2 cellular contexts compared by ENCODE assay signal in the genomic region with DNA sequence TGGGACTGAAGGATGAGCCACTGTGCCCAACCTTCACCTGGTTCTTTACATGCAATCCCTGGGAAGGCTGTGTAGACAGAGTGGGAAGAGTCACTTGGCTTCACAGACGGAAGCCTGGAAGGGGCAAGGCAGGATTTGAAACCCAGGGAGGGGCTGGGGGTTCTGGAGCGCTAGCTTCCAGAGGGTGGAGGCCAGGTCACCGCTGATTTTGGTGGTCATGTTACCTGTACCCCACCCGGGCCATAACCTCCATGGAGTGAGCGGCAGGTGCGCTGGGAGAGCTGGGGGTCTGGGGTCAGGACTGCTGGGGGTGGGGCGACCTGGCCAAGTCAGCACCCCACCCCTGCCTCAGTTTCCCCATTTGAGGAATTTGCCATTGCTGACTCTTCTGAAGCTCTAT.
TF ChIP-seq lines count a peak whose summit lies in the region.

No MANE protein-coding gene starts in this region.

TF ChIP-seq in HCT116, 20 proteins besides CTCF, POLR2A, EP300 and RAD21:
- TF ChIP-seq FOSL1 (IDR thresholded peaks at IDR 0.05; ENCODE audit: low read depth) (no peak), YY1 (IDR thresholded peaks at IDR 0.05; ENCODE audit: extremely low read depth, insufficient replicate concordance, low read depth, low read length) (no peak), SRF (IDR thresholded peaks at IDR 0.05; ENCODE audit: low read depth) (no peak), SP1 (IDR thresholded peaks at IDR 0.05; ENCODE audit: low read depth) (no peak), CEBPB (IDR thresholded peaks at IDR 0.05; ENCODE audit: low read depth) (no peak), ZNF274 (IDR thresholded peaks at IDR 0.05; ENCODE audit: low read depth, low read length) (no peak), JUND (IDR thresholded peaks at IDR 0.05) (no peak), CBX3 (IDR thresholded peaks at IDR 0.05; ENCODE audit: low read depth) (no peak), ELF1 (IDR thresholded peaks at IDR 0.05; ENCODE audit: borderline replicate concordance, low read depth) (no peak), TCF7L2 (IDR thresholded peaks at IDR 0.05; ENCODE audit: borderline replicate concordance, extremely low read depth, insufficient read depth, insufficient read length) (no peak), EZH2 (IDR thresholded peaks at IDR 0.05) (no peak)
- TF ChIP-seq, protein P1, sequence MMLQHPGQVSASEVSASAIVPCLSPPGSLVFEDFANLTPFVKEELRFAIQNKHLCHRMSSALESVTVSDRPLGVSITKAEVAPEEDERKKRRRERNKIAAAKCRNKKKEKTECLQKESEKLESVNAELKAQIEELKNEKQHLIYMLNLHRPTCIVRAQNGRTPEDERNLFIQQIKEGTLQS (IDR thresholded peaks at IDR 0.05), result no peak
- TF ChIP-seq, protein P2, sequence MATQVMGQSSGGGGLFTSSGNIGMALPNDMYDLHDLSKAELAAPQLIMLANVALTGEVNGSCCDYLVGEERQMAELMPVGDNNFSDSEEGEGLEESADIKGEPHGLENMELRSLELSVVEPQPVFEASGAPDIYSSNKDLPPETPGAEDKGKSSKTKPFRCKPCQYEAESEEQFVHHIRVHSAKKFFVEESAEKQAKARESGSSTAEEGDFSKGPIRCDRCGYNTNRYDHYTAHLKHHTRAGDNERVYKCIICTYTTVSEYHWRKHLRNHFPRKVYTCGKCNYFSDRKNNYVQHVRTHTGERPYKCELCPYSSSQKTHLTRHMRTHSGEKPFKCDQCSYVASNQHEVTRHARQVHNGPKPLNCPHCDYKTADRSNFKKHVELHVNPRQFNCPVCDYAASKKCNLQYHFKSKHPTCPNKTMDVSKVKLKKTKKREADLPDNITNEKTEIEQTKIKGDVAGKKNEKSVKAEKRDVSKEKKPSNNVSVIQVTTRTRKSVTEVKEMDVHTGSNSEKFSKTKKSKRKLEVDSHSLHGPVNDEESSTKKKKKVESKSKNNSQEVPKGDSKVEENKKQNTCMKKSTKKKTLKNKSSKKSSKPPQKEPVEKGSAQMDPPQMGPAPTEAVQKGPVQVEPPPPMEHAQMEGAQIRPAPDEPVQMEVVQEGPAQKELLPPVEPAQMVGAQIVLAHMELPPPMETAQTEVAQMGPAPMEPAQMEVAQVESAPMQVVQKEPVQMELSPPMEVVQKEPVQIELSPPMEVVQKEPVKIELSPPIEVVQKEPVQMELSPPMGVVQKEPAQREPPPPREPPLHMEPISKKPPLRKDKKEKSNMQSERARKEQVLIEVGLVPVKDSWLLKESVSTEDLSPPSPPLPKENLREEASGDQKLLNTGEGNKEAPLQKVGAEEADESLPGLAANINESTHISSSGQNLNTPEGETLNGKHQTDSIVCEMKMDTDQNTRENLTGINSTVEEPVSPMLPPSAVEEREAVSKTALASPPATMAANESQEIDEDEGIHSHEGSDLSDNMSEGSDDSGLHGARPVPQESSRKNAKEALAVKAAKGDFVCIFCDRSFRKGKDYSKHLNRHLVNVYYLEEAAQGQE (IDR thresholded peaks at IDR 0.05; ENCODE audit: low read depth), result no peak

TF ChIP-seq in H1, 55 proteins besides CTCF, POLR2A, EP300 and RAD21:
- TF ChIP-seq KDM1A (IDR thresholded peaks at IDR 0.05; ENCODE audit: borderline replicate concordance, low read length) (no peak), CBX5 (IDR thresholded peaks at IDR 0.05; ENCODE audit: low read depth, low read length) (no peak), SIN3A (conservative IDR thresholded peaks at IDR 0.05 in 1 of 2, IDR thresholded peaks at IDR 0.05 in 1 of 2; ENCODE audit: low read depth in 1 of 2, low read length in 2 of 2) (no peak), CHD1 (IDR thresholded peaks at IDR 0.05; ENCODE audit: low read depth, low read length) (no peak), SP1 (IDR thresholded peaks at IDR 0.05; ENCODE audit: low read depth, low read length) (no peak), SAP30 (IDR thresholded peaks at IDR 0.05; ENCODE audit: insufficient read depth, insufficient replicate concordance, low read length) (no peak), SRF (IDR thresholded peaks at IDR 0.05; ENCODE audit: low read depth, low read length) (no peak), POLR2AphosphoS5 (IDR thresholded peaks at IDR 0.05; ENCODE audit: low read depth, low read length) (no peak), CBX8 (IDR thresholded peaks at IDR 0.05; ENCODE audit: borderline replicate concordance, low read depth, low read length) (no peak), CHD2 (IDR thresholded peaks at IDR 0.05; ENCODE audit: low read length) (no peak), KDM4A (IDR thresholded peaks at IDR 0.05; ENCODE audit: low read depth, low read length, severe bottlenecking) (no peak), YY1 (IDR thresholded peaks at IDR 0.05; ENCODE audit: low read depth, low read length) (no peak), EGR1 (IDR thresholded peaks at IDR 0.05; ENCODE audit: borderline replicate concordance, low read depth, low read length) (no peak), KDM5A (IDR thresholded peaks at IDR 0.05; ENCODE audit: low read length) (no peak), ASH2L (IDR thresholded peaks at IDR 0.05; ENCODE audit: low read length) (no peak), RBBP5 (IDR thresholded peaks at IDR 0.05; ENCODE audit: borderline replicate concordance, low read depth, low read length) (no peak), CEBPB (IDR thresholded peaks at IDR 0.05; ENCODE audit: low read depth, low read length) (no peak), GTF2F1 (IDR thresholded peaks at IDR 0.05; ENCODE audit: borderline replicate concordance, low read depth, low read length) (no peak), BRCA1 (IDR thresholded peaks at IDR 0.05; ENCODE audit: low read depth, low read length) (no peak), JUN (IDR thresholded peaks at IDR 0.05; ENCODE audit: low read depth, low read length) (no peak)
